ENCODE assay signal across 1 cellular context in genomic region chr16:66741131-66741900, GRCh38.
TF ChIP-seq lines count a peak whose summit lies in the region.

No MANE protein-coding gene starts in this region.

TF ChIP-seq in HEK293, 187 proteins besides CTCF, POLR2A, EP300 and RAD21 (continued from another document and continues in another):
- TF ChIP-seq, protein P1, sequence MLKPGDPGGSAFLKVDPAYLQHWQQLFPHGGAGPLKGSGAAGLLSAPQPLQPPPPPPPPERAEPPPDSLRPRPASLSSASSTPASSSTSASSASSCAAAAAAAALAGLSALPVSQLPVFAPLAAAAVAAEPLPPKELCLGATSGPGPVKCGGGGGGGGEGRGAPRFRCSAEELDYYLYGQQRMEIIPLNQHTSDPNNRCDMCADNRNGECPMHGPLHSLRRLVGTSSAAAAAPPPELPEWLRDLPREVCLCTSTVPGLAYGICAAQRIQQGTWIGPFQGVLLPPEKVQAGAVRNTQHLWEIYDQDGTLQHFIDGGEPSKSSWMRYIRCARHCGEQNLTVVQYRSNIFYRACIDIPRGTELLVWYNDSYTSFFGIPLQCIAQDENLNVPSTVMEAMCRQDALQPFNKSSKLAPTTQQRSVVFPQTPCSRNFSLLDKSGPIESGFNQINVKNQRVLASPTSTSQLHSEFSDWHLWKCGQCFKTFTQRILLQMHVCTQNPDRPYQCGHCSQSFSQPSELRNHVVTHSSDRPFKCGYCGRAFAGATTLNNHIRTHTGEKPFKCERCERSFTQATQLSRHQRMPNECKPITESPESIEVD (tag by site-specific recombination; IDR thresholded peaks at IDR 0.05) = peak; percentile 51; the same call in 1 of the 2 replicates
- TF ChIP-seq ZNF600 (tag by site-specific recombination; IDR thresholded peaks at IDR 0.05) (peak; percentile 47; the same call in 1 of the 2 replicates), ZNF560 (tag by site-specific recombination; IDR thresholded peaks at IDR 0.05; ENCODE audit: borderline replicate concordance) (no peak), ZNF558 (tag by site-specific recombination; IDR thresholded peaks at IDR 0.05) (no peak), HOXA7 (CRISPR knock-in tag; IDR thresholded peaks at IDR 0.05; ENCODE audit: borderline replicate concordance) (no peak), ZBTB17 (tag by site-specific recombination; IDR thresholded peaks at IDR 0.05) (peak; percentile 33; the same call in 1 of the 2 replicates), ZNF747 (tag by site-specific recombination; IDR thresholded peaks at IDR 0.05) (no peak), ZNF571 (tag by site-specific recombination; IDR thresholded peaks at IDR 0.05) (no peak), FEZF1 (tag by site-specific recombination; IDR thresholded peaks at IDR 0.05) (peak; percentile 23; the same call in 1 of the 2 replicates), RBAK (tag by site-specific recombination; IDR thresholded peaks at IDR 0.05) (no peak), ZNF548 (tag by site-specific recombination; IDR thresholded peaks at IDR 0.05) (no peak), ZBTB20 (tag by site-specific recombination; IDR thresholded peaks at IDR 0.05) (0 out of 2 replicates have a peak, but pooled peaks have one; percentile 22), TRIM28 (IDR thresholded peaks at IDR 0.05; ENCODE audit: borderline replicate concordance, low read length) (no peak; the same call in 1 of the 2 replicates), WT1 (tag by site-specific recombination; IDR thresholded peaks at IDR 0.05) (no peak), ZFP37 (tag by site-specific recombination; IDR thresholded peaks at IDR 0.05) (no peak), ZBTB7A (tag by site-specific recombination; IDR thresholded peaks at IDR 0.05; ENCODE audit: low read depth) (no peak), BCL11B (tag by site-specific recombination; IDR thresholded peaks at IDR 0.05; ENCODE audit: low read depth) (no peak), ZNF174 (tag by site-specific recombination; IDR thresholded peaks at IDR 0.05) (no peak), ZNF510 (tag by site-specific recombination; IDR thresholded peaks at IDR 0.05; ENCODE audit: insufficient replicate concordance) (no peak), MZF1 (tag by site-specific recombination; IDR thresholded peaks at IDR 0.05; ENCODE audit: borderline replicate concordance) (no peak), HOXD13 (CRISPR knock-in tag; IDR thresholded peaks at IDR 0.05; ENCODE audit: borderline replicate concordance) (no peak), ZBTB10 (tag by site-specific recombination; IDR thresholded peaks at IDR 0.05) (no peak), ZXDB (tag by site-specific recombination; IDR thresholded peaks at IDR 0.05) (peak; percentile 73), ZNF114 (tag by site-specific recombination; IDR thresholded peaks at IDR 0.05) (no peak), ZNF610 (tag by site-specific recombination; IDR thresholded peaks at IDR 0.05; ENCODE audit: borderline replicate concordance) (no peak), ZBTB1 (tag by site-specific recombination; IDR thresholded peaks at IDR 0.05) (no peak), ZFP41 (tag by site-specific recombination; IDR thresholded peaks at IDR 0.05; ENCODE audit: borderline replicate concordance) (no peak), ZSCAN5A (tag by site-specific recombination; IDR thresholded peaks at IDR 0.05) (no peak), ZNF664 (tag by site-specific recombination; IDR thresholded peaks at IDR 0.05) (no peak), ZNF211 (tag by site-specific recombination; IDR thresholded peaks at IDR 0.05; ENCODE audit: low read depth) (no peak), SCRT2 (tag by site-specific recombination; IDR thresholded peaks at IDR 0.05) (no peak), PATZ1 (tag by site-specific recombination; IDR thresholded peaks at IDR 0.05) (peak; percentile 83), ZNF404 (tag by site-specific recombination; IDR thresholded peaks at IDR 0.05) (no peak), ZBTB11 (tag by site-specific recombination; conservative IDR thresholded peaks at IDR 0.05; ENCODE audit: low read depth) (no peak), ZNF221 (tag by site-specific recombination; IDR thresholded peaks at IDR 0.05; ENCODE audit: borderline replicate concordance) (no peak), ZNF394 (tag by site-specific recombination; IDR thresholded peaks at IDR 0.05; ENCODE audit: borderline replicate concordance) (no peak), ZNF521 (tag by site-specific recombination; IDR thresholded peaks at IDR 0.05) (no peak), ZNF701 (tag by site-specific recombination; IDR thresholded peaks at IDR 0.05) (no peak), ZNF629 (tag by site-specific recombination; IDR thresholded peaks at IDR 0.05) (peak; percentile 71), ZNF549 (tag by site-specific recombination; IDR thresholded peaks at IDR 0.05) (no peak), ZNF175 (tag by site-specific recombination; IDR thresholded peaks at IDR 0.05) (no peak), PRDM10 (tag by site-specific recombination; IDR thresholded peaks at IDR 0.05) (peak; percentile 50), ZNF585B (tag by site-specific recombination; IDR thresholded peaks at IDR 0.05) (no peak)
- TF ChIP-seq, protein P2, sequence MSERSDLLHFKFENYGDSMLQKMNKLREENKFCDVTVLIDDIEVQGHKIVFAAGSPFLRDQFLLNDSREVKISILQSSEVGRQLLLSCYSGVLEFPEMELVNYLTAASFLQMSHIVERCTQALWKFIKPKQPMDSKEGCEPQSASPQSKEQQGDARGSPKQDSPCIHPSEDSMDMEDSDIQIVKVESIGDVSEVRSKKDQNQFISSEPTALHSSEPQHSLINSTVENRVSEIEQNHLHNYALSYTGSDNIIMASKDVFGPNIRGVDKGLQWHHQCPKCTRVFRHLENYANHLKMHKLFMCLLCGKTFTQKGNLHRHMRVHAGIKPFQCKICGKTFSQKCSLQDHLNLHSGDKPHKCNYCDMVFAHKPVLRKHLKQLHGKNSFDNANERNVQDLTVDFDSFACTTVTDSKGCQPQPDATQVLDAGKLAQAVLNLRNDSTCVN (tag by site-specific recombination; optimal IDR thresholded peaks at IDR 0.05) = no peak
- TF ChIP-seq, protein P3, sequence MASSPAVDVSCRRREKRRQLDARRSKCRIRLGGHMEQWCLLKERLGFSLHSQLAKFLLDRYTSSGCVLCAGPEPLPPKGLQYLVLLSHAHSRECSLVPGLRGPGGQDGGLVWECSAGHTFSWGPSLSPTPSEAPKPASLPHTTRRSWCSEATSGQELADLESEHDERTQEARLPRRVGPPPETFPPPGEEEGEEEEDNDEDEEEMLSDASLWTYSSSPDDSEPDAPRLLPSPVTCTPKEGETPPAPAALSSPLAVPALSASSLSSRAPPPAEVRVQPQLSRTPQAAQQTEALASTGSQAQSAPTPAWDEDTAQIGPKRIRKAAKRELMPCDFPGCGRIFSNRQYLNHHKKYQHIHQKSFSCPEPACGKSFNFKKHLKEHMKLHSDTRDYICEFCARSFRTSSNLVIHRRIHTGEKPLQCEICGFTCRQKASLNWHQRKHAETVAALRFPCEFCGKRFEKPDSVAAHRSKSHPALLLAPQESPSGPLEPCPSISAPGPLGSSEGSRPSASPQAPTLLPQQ (tag by site-specific recombination; IDR thresholded peaks at IDR 0.05) = peak; percentile 46; the same call in 1 of the 2 replicates
- TF ChIP-seq, protein P4, sequence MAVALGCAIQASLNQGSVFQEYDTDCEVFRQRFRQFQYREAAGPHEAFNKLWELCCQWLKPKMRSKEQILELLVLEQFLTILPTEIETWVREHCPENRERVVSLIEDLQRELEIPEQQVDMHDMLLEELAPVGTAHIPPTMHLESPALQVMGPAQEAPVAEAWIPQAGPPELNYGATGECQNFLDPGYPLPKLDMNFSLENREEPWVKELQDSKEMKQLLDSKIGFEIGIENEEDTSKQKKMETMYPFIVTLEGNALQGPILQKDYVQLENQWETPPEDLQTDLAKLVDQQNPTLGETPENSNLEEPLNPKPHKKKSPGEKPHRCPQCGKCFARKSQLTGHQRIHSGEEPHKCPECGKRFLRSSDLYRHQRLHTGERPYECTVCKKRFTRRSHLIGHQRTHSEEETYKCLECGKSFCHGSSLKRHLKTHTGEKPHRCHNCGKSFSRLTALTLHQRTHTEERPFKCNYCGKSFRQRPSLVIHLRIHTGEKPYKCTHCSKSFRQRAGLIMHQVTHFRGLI (tag by site-specific recombination; IDR thresholded peaks at IDR 0.05) = 0 out of 2 replicates have a peak, but pooled peaks have one; percentile 24
